ENCODE assay signal across 34 cellular contexts in genomic region chr6:81781624-81782023, GRCh38.
"Had no signal": no experiment of that assay in that cellular context is flagged by ENCODE, and none has a peak within 500 bp of the region (broad histone marks: within the 10 kb centered on the region; RNA-seq: fewer than 3 reads in every experiment).

No MANE protein-coding gene starts in this region.

- H3K9me3 ChIP-seq: adrenal gland, ascending aorta, body of pancreas, breast epithelium had no signal

- H3K27ac ChIP-seq: adrenal gland, ascending aorta, body of pancreas, brain microvascular endothelial cell, breast epithelium, cardiac muscle cell had no signal

- FAIRE-seq: astrocyte, bronchial epithelial cell had no signal

- H3K36me3 ChIP-seq: adrenal gland, ascending aorta, brain microvascular endothelial cell, breast epithelium, cardiac muscle cell had no signal

- DNase-seq: activated effector memory CD4-positive, alpha-beta T cell treated with Interleukin-2 at 50 U/mL for 16 hours; activated gamma-delta T cell; activated gamma-delta T cell treated with Interleukin-2 at 50 U/mL for 16 hours; activated naive CD4-positive, alpha-beta T cell; activated naive CD4-positive, alpha-beta T cell treated with anti-CD3 and anti-CD28 coated beads for 36 hours; activated naive CD4-positive, alpha-beta T cell treated with anti-CD3 and anti-CD28 coated beads, Interleukin-2, amount 10 ng/mL, durations not matched to agents 7 days and 5 days; activated naive CD4-positive, alpha-beta T cell treated with anti-CD3 and anti-CD28 coated beads, Interleukin-2, amount 50 U/mL, for 16 hours; activated naive CD4-positive, alpha-beta T cell treated with Interleukin-2 at 50 U/mL for 16 hours; activated naive CD8-positive, alpha-beta T cell treated with anti-CD3 and anti-CD28 coated beads for 36 hours; activated naive CD8-positive, alpha-beta T cell treated with anti-CD3 and anti-CD28 coated beads, Interleukin-2, amount 10 ng/mL, durations not matched to agents 7 days and 5 days; activated naive CD8-positive, alpha-beta T cell treated with anti-CD3 and anti-CD28 coated beads, Interleukin-2, amount 50 U/mL, for 24 hours; activated T-cell treated with anti-CD3 and anti-CD28 coated beads for 4 hours; activated T-cell treated with anti-CD3 and anti-CD28 coated beads, Interleukin-2, amount 50 U/mL, for 1 hour; activated T-cell treated with anti-CD3 and anti-CD28 coated beads, Interleukin-2, amount 50 U/mL, for 24 hours; activated T-cell treated with anti-CD3 and anti-CD28 coated beads, Interleukin-2, amount 50 U/mL, for 4 hours; activated T-cell treated with anti-CD3 and anti-CD28 coated beads, Interleukin-2, amount 50 U/mL, for 48 hours; activated T-cell treated with anti-CD3 and anti-CD28 coated beads, Interleukin-2, amount 50 U/mL, for 72 hours; adrenal gland; amniotic stem cell; amygdala; anterior cingulate cortex; aorta; body of pancreas; brain microvascular endothelial cell; caudate nucleus; central memory CD4-positive, alpha-beta T cell; cerebellar nuclear complex had no signal

- H3K4me1 ChIP-seq: body of pancreas, breast epithelium had no signal

- ATAC-seq: activated naive CD4-positive, alpha-beta T cell treated with anti-CD3 and anti-CD28 coated beads, Interleukin-2, amount 50 U/mL, for 72 hours; activated naive CD8-positive, alpha-beta T cell treated with anti-CD3 and anti-CD28 coated beads, Interleukin-2, amount 50 U/mL, for 24 hours; activated T-cell treated with anti-CD3 and anti-CD28 coated beads, Interleukin-2, amount 50 U/mL, for 4 hours; activated T-cell treated with anti-CD3 and anti-CD28 coated beads, Interleukin-2, amount 50 U/mL, for 72 hours; activated T-helper 17 cell treated with anti-CD3 and anti-CD28 coated beads, Interleukin-2, amount 50 U/mL, for 72 hours; body of pancreas had no signal

- H3K4me3 ChIP-seq: adrenal gland, ascending aorta, body of pancreas, breast epithelium, cardiac muscle cell had no signal

- H3K27me3 ChIP-seq: adrenal gland, ascending aorta, body of pancreas, brain microvascular endothelial cell, breast epithelium, cardiac muscle cell had no signal
